Comparison of ENCODE assay signal across 7 cellular contexts in genomic region chr1:31505884-31506497, GRCh38.
DNase-seq lines count a peak whose midpoint lies in the region; ATAC-seq lines count a peak whose summit lies in the region.

No MANE protein-coding gene starts in this region.

- DNase-seq in SW480 (ENCODE audit: low spot score), result peak; percentile 88
- no peak for DNase-seq in natural killer cell treated with Interleukin-12 subunit alpha and Interleukin-12 subunit beta and Interleukin-15 and Interleukin-18, amount 100 ng/mL, for 72 hours (ENCODE audit: low spot score)
- no peak for DNase-seq in NCI-H2196 treated with DMSO at 0.1 percent for 48 hours (lab: John Stamatoyannopoulos, UW; ENCODE audit: unreplicated experiment)
- no peak for DNase-seq in NCI-H510A (lab: John Stamatoyannopoulos, UW)
- no peak for DNase-seq in germinal center (ENCODE audit: low spot score)

- peaks cover 11 to 14% of the 10 kb centered on the region in 2 donors for H3K4me1 Mint-ChIP-seq in natural killer cell treated with Interleukin-12 subunit alpha and Interleukin-12 subunit beta and Interleukin-15 and Interleukin-18, amount 100 ng/mL, for 72 hours (ENCODE audit: low read depth in 2 of 2)

- H3K36me3 Mint-ChIP-seq in natural killer cell treated with Interleukin-12 subunit alpha and Interleukin-12 subunit beta and Interleukin-15 and Interleukin-18, amount 100 ng/mL, for 72 hours, result no peaks in the 10 kb centered on the region

- ATAC-seq in GM18517 (IDR thresholded peaks at IDR 0.05; ENCODE audit: unreplicated experiment), result peak; percentile 65
- peak; percentile 31 for ATAC-seq in HG02610 (IDR thresholded peaks at IDR 0.05; ENCODE audit: unreplicated experiment)
- ATAC-seq in natural killer cell treated with Interleukin-12 subunit alpha and Interleukin-12 subunit beta and Interleukin-15 and Interleukin-18, amount 100 ng/mL, for 72 hours, result peak; percentile 33 to 48

- H3K4me3 Mint-ChIP-seq in natural killer cell treated with Interleukin-12 subunit alpha and Interleukin-12 subunit beta and Interleukin-15 and Interleukin-18, amount 100 ng/mL, for 72 hours, result no peak overlapping the region

- H3K27ac Mint-ChIP-seq in natural killer cell treated with Interleukin-12 subunit alpha and Interleukin-12 subunit beta and Interleukin-15 and Interleukin-18, amount 100 ng/mL, for 72 hours, result no peak overlapping the region

- peaks cover 10 to 11% of the 10 kb centered on the region in 2 donors for H3K27me3 Mint-ChIP-seq in natural killer cell treated with Interleukin-12 subunit alpha and Interleukin-12 subunit beta and Interleukin-15 and Interleukin-18, amount 100 ng/mL, for 72 hours

- H3K9me3 Mint-ChIP-seq in natural killer cell treated with Interleukin-12 subunit alpha and Interleukin-12 subunit beta and Interleukin-15 and Interleukin-18, amount 100 ng/mL, for 72 hours, result no peaks in the 10 kb centered on the region
